In the genomic region with DNA sequence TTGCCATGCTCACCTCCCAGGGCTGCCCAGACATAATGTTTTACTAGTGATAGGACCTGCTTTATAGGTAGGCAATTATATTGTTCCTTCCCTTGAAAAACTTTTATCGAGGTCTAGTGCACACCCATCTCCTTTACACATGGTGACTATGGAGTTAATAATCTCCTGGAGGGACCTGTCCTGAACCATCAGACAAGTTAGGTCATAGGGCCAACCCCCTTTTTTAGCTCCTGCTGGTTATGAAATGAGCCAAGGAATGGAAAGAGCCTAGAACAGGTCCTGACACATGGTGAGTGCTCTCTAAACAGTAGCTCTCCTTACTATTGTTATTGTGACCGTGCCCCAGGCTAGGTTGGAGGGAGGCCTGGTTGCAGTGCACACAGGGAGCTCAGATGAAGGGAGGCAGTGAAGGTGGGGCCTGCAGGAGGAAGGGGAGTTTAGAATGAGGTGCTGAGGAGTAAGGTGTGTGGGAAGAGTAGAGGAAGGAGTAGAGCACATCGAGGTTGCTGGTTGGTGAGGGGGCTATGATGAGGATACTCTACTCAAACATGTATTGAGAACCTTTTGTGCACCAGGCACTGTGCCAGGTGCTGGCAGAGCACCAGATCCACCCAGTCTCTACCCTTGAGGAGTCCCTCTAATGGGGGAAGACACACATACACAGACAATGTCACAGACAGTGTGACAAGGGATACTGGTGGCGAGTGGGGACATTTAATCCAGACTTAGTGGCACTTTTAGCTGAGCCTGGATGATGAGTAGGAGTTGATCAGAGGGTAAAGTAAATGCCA, we compare ENCODE assay signal across 12 cellular contexts. TPM values are rescaled to one million over a fixed set of nuclear protein-coding genes. Genes with fewer than 3 reads are reported as not detected.
A peak's percentile ranks its signal among the peaks of the same experiment; 100 is the strongest.
DNase-seq lines count a peak whose midpoint lies in the region; ATAC-seq and TF ChIP-seq lines count a peak whose summit lies in the region.
"Had no signal": no experiment of that assay in that cellular context is flagged by ENCODE, and none has a peak within 500 bp of the region (broad histone marks: within the 10 kb centered on the region; RNA-seq: fewer than 3 reads in every experiment).

No MANE protein-coding gene starts in this region.

- CTCF ChIA-PET in CD8-positive, alpha-beta T cell (lab: Charles Lee) = interaction anchor here (1.0 to 29.4 kb wide), 4 partner anchors 11 to 125 kb away, joined by 3 to 1057 read pairs (median 22); a partner anchor contains a TSS
- CTCF ChIA-PET in mammary epithelial cell (lab: Charles Lee; ENCODE audit: low non-redundant PET) = interaction anchor here (0.6 to 0.7 kb wide), 3 partner anchors 45 to 115 kb away, joined by 3 to 7 read pairs (median 3); no protein-coding TSS in a partner anchor

- in situ Hi-C loops in mammary epithelial cell (cut with MboI; ENCODE audit: low sequenced_read_pairs in 2 of 2) = no loop called here

- H3K4me3 Mint-ChIP-seq in CD8-positive, alpha-beta T cell = no peak overlapping the region
- no peak overlapping the region for H3K4me3 Mint-ChIP-seq in naive B cell

- H3K4me1 ChIP-seq in CD8-positive, alpha-beta T cell (ENCODE audit: insufficient read depth, low read length) = peaks cover 34% of the 10 kb centered on the region
- H3K4me1 ChIP-seq in mammary epithelial cell (ENCODE audit: insufficient read depth, low read length) = peaks cover 60% of the 10 kb centered on the region
- peaks cover 47 to 60% (median 48%) of the 10 kb centered on the region in 4 donors for H3K4me1 ChIP-seq in upper lobe of left lung

- WGBS in mammary epithelial cell (ENCODE audit: low coverage, missing lambda C conversion rate) = 35% methylated on average over 4 of the region's 4 CpGs
- WGBS in upper lobe of left lung, 2 donors = 71 to 72% methylated on average over 4 of the region's 4 CpGs

- DNase-seq in CD8-positive, alpha-beta T cell = peak in 1 of 7 experiments; percentile 35
- peak; percentile 33 for DNase-seq in LoVo (ENCODE audit: low spot score)
- peak; percentile 73 for DNase-seq in mammary epithelial cell
- DNase-seq in naive B cell = no peak
- DNase-seq in H4 (ENCODE audit: low spot score) = no peak
- no peak for DNase-seq in upper lobe of left lung
- no peak for DNase-seq in OCI-M1 (lab: John Stamatoyannopoulos, UW)
- DNase-seq: KBM-7, NCI-H524 treated with DMSO at 0.1 percent for 48 hours had no signal

- no peaks in the 10 kb centered on the region for H3K36me3 Mint-ChIP-seq in CD8-positive, alpha-beta T cell
- H3K36me3 Mint-ChIP-seq in naive B cell = no peaks in the 10 kb centered on the region

- no peaks in the 10 kb centered on the region for H3K36me3 ChIP-seq in CD8-positive, alpha-beta T cell (ENCODE audit: insufficient read depth, low read length)
- H3K36me3 ChIP-seq in mammary epithelial cell (ENCODE audit: insufficient read depth, low read length) (no peaks in the 10 kb centered on the region), upper lobe of left lung (no peaks in the 10 kb centered on the region)
- H3K36me3 ChIP-seq: neutrophil, tibial nerve had no signal

- TF ChIP-seq CTCF in CD8-positive, alpha-beta T cell (IDR thresholded peaks at IDR 0.05) = no peak
- TF ChIP-seq CTCF in mammary epithelial cell (conservative IDR thresholded peaks at IDR 0.05 in 1 of 2, IDR thresholded peaks at IDR 0.05 in 1 of 2; ENCODE audit: extremely low read depth in 1 of 2, insufficient read depth in 1 of 2, low read depth in 1 of 2, low read length in 2 of 2) (no peak), upper lobe of left lung (IDR thresholded peaks at IDR 0.05) (no peak)

- no peak overlapping the region for H2AFZ ChIP-seq in mammary epithelial cell (ENCODE audit: low read depth, low read length)

- no peaks in the 10 kb centered on the region for H3K79me2 ChIP-seq in mammary epithelial cell (ENCODE audit: insufficient read depth, low read length)

- intact Hi-C loops in CD8-positive, alpha-beta T cell (cut with DNase I, micrococcal nuclease) = no loop called here
- intact Hi-C loops in mammary epithelial cell (cut with micrococcal nuclease) = loop anchor here (1.0 kb wide), 1 partner anchor 15 kb away; no protein-coding TSS in a partner anchor

- H3K4me3 ChIP-seq in CD8-positive, alpha-beta T cell (ENCODE audit: low read depth, low read length) = no peak overlapping the region
- no peak overlapping the region for H3K4me3 ChIP-seq in mammary epithelial cell (replicated peaks in 1 of 3; ENCODE audit: insufficient read depth in 1 of 3, low read depth in 2 of 3, low read length in 3 of 3)
- H3K4me3 ChIP-seq in upper lobe of left lung = no peak overlapping the region
- H3K4me3 ChIP-seq: tibial nerve had no signal

- TF ChIP-seq POLR2A in upper lobe of left lung (IDR thresholded peaks at IDR 0.05) = no peak

- no peaks in the 10 kb centered on the region for H3K27me3 ChIP-seq in CD8-positive, alpha-beta T cell (ENCODE audit: insufficient read depth, low read length)
- H3K27me3 ChIP-seq in mammary epithelial cell (ENCODE audit: insufficient read depth, low read length) (no peaks in the 10 kb centered on the region), upper lobe of left lung (no peaks in the 10 kb centered on the region)
- H3K27me3 ChIP-seq: tibial nerve had no signal

- no peak overlapping the region for H3K9ac ChIP-seq in mammary epithelial cell (ENCODE audit: insufficient read depth, low read length)

- H4K20me1 ChIP-seq in mammary epithelial cell (ENCODE audit: insufficient read depth, low read length) = no peaks in the 10 kb centered on the region

- POLR2A ChIA-PET in CD8-positive, alpha-beta T cell (lab: Charles Lee) = interaction anchor here (1.5 to 1.9 kb wide), 2 partner anchors 27 to 29 kb away, joined by 4 to 5 read pairs; no protein-coding TSS in a partner anchor

- peaks cover 39% of the 10 kb centered on the region for H3K4me1 Mint-ChIP-seq in CD8-positive, alpha-beta T cell (ENCODE audit: low read depth)
- H3K4me1 Mint-ChIP-seq in naive B cell = peaks cover 37 to 42% (median 41%) of the 10 kb centered on the region in 3 donors

- peak overlapping the region; percentile 18 for H3K27ac Mint-ChIP-seq in CD8-positive, alpha-beta T cell
- H3K27ac Mint-ChIP-seq in naive B cell = peak overlapping the region; percentile 24 to 100 (median 93)

- no TSS peak for BruUV-seq in mammary epithelial cell (replicated peaks; lab: Mats Ljungman, UMichigan)

- no peaks in the 10 kb centered on the region for H3K9me3 ChIP-seq in CD8-positive, alpha-beta T cell (ENCODE audit: low read length)
- H3K9me3 ChIP-seq in mammary epithelial cell (replicated peaks; ENCODE audit: insufficient read depth, low read length) (no peaks in the 10 kb centered on the region), upper lobe of left lung (no peaks in the 10 kb centered on the region)
- H3K9me3 ChIP-seq: neutrophil, tibial nerve had no signal

- no peaks in the 10 kb centered on the region for H3K9me3 Mint-ChIP-seq in CD8-positive, alpha-beta T cell
- no peaks in the 10 kb centered on the region for H3K9me3 Mint-ChIP-seq in naive B cell

- no peak for ATAC-seq in CD8-positive, alpha-beta T cell
- no peak for ATAC-seq in naive B cell (ENCODE audit: low read depth in 2 of 2)
- no peak for ATAC-seq in GM21528 (IDR thresholded peaks at IDR 0.05; ENCODE audit: low FRiP score, unreplicated experiment)
- ATAC-seq in upper lobe of left lung (ENCODE audit: low FRiP score in 2 of 2) = no peak

- no peak overlapping the region for H3K4me2 ChIP-seq in mammary epithelial cell (ENCODE audit: insufficient read depth, low read depth, low read length)

- no peak overlapping the region for H3K27ac ChIP-seq in CD8-positive, alpha-beta T cell (ENCODE audit: low read depth, low read length)
- H3K27ac ChIP-seq in mammary epithelial cell (ENCODE audit: insufficient read depth, low read depth, low read length) (no peak overlapping the region), upper lobe of left lung (peak overlapping the region in 1 of 4 donors; percentile 4)
- H3K27ac ChIP-seq: neutrophil had no signal

- no peaks in the 10 kb centered on the region for H3K27me3 Mint-ChIP-seq in CD8-positive, alpha-beta T cell (ENCODE audit: low read depth)
- peaks cover 8 to 47% (median 19%) of the 10 kb centered on the region in 3 donors for H3K27me3 Mint-ChIP-seq in naive B cell

- no peak for TF ChIP-seq EP300 in upper lobe of left lung (IDR thresholded peaks at IDR 0.05)

- dilution Hi-C loops in mammary epithelial cell (cut with HindIII; ENCODE audit: low sequenced_read_pairs) = loop anchor here (5.0 kb wide), 1 partner anchor 122 kb away; no protein-coding TSS in a partner anchor

RNA-seq across cellular contexts. Expression of a gene that starts 14.1 kb away (rescaled TPM):
- 100 to 1,000 TPM; 281 to 298 TPM for total RNA-seq in CD8-positive, alpha-beta T cell
- total RNA-seq in mammary epithelial cell (100 to 1,000 TPM; 389 to 797 TPM), upper lobe of left lung (1,000 to 10,000 TPM in 1 of 6 donors, 100 to 1,000 TPM in 5; 156 to 1,281 (median 388) TPM)
- polyA plus RNA-seq in mammary epithelial cell (759 TPM), naive B cell (ENCODE audit: low read depth in 6 of 6) (1 to 10 TPM in 4 of 6 donors, under 1 TPM in 2; 0.33 to 3.0 (median 1.4) TPM)
- 852 TPM for polyA minus RNA-seq in mammary epithelial cell
- 257 and 363 TPM in 2 replicates for total RNA-seq in H4 (2014; rRNA removed; shearing (Covaris generic))

RNA-seq across cellular contexts. Expression of a gene that starts 18.1 kb away (rescaled TPM):
- total RNA-seq in CD8-positive, alpha-beta T cell = under 1 TPM; 0.14 to 0.22 TPM
- total RNA-seq in mammary epithelial cell (1 to 10 TPM; 1.9 to 2.5 TPM), upper lobe of left lung (1 to 10 TPM in 2 of 6 donors, under 1 TPM in 3, not detected in 1; 0.26 to 2.0 (median 1.00) TPM)
- polyA plus RNA-seq in mammary epithelial cell (1.3 TPM), naive B cell (ENCODE audit: low read depth in 6 of 6) (under 1 TPM in 2 of 6 donors, not detected in 4; 0.05 to 0.13 TPM)
- 1.2 TPM for polyA minus RNA-seq in mammary epithelial cell
- total RNA-seq in H4 (2014; rRNA removed; shearing (Covaris generic)) = 2.8 and 4.5 TPM in 2 replicates

RNA-seq across cellular contexts. Expression of a gene that starts 39.4 kb away (rescaled TPM):
- total RNA-seq in CD8-positive, alpha-beta T cell = under 1 TPM; 0.38 to 0.86 TPM
- total RNA-seq in mammary epithelial cell = 10 to 100 TPM; 24.0 to 44.4 TPM
- polyA plus RNA-seq in mammary epithelial cell = 131 TPM
- polyA minus RNA-seq in mammary epithelial cell = 110 TPM
- polyA plus RNA-seq in naive B cell (ENCODE audit: low read depth in 6 of 6) = not detected
- total RNA-seq in H4 (2014; rRNA removed; shearing (Covaris generic)) = 0.19 TPM in 1 of 2 replicates, not detected in the other
- total RNA-seq in upper lobe of left lung = 100 to 1,000 TPM in 1 of 6 donors, 10 to 100 TPM in 5; 58.7 to 123 (median 88.9) TPM
- total RNA-seq: tibial nerve had no signal

RNA-seq across cellular contexts. Expression of a gene that starts 45.8 kb away (rescaled TPM):
- total RNA-seq in CD8-positive, alpha-beta T cell = 1 to 10 TPM; 6.7 to 8.3 TPM
- total RNA-seq in mammary epithelial cell (10 to 100 TPM; 43.7 to 71.3 TPM), upper lobe of left lung (10 to 100 TPM; 35.6 to 84.5 (median 68.8) TPM)
- polyA plus RNA-seq in mammary epithelial cell (128 TPM), naive B cell (ENCODE audit: low read depth in 6 of 6) (100 to 1,000 TPM in 5 of 6 donors, 10 to 100 TPM in 1; 99.5 to 139 (median 114) TPM)
- 82.3 TPM for polyA minus RNA-seq in mammary epithelial cell
- 66.7 and 84.8 TPM in 2 replicates for total RNA-seq in H4 (2014; rRNA removed; shearing (Covaris generic))

RNA-seq across cellular contexts. Expression of a gene that starts 46.8 kb away (rescaled TPM):
- total RNA-seq in CD8-positive, alpha-beta T cell = 10 to 100 TPM in 1 of 2 experiments, 1 to 10 TPM in 1; 9.8 to 10.8 TPM
- total RNA-seq in mammary epithelial cell (10 to 100 TPM; 20.3 to 39.9 TPM), upper lobe of left lung (10 to 100 TPM; 22.2 to 39.8 (median 24.5) TPM)
- polyA plus RNA-seq in mammary epithelial cell (34.3 TPM), naive B cell (ENCODE audit: low read depth in 6 of 6) (1 to 10 TPM; 4.7 to 9.0 (median 6.1) TPM)
- 57.3 TPM for polyA minus RNA-seq in mammary epithelial cell
- 23.0 and 24.4 TPM in 2 replicates for total RNA-seq in H4 (2014; rRNA removed; shearing (Covaris generic))

Comparison
In these comparisons a context has a peak if more than half of its experiments do, and no peak if none do; other contexts are left out.
1. DNase-seq: peak in LoVo (single experiment) and mammary epithelial cell (single experiment); none in naive B cell (single experiment), H4 (single experiment), upper lobe of left lung (0 of 2) and OCI-M1 (single experiment).
2. RNA of a gene that starts 39.4 kb away (total RNA-seq): 58.7 to 123 TPM in upper lobe of left lung and 24.0 to 44.4 TPM in mammary epithelial cell; 0.38 to 0.86 TPM in CD8-positive, alpha-beta T cell and 0.19 TPM in H4; every median in the first group is over 10 times any median in the second.